In the genomic region with DNA sequence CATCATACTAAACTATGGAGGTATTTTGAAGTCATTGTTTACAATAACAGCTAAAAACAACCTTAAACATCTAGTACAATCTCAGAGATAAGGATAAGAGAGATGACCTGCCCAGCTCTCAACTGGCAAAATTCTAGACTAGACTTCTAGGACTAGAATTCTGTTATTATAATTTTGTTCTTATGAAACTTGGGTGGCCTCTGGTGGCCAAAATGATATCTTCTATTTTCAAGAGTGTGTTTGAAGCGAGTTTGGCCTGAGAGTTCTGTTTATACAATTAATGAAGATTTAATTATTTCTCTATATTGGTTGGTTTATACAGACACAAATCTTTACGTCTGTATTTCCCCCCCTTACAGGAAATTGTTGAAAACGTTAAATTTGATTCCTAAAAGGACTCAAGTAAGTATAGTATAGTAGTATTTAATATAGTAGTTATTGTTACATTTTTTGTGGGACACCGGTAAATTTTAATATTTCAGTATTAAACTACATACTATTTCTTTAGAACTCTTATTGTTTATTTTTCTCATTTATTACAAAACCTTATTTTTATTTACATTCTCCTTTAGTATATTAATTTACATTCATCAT, we compare ENCODE assay signal across 8 cellular contexts. TPM values are rescaled to one million over a fixed set of nuclear protein-coding genes. Genes with fewer than 3 reads are reported as not detected.
DNase-seq lines count a peak whose midpoint lies in the region; ATAC-seq lines count a peak whose summit lies in the region.

No MANE protein-coding gene starts in this region.

- DNase-seq in activated CD8-positive, alpha-beta memory T cell treated with anti-CD3 and anti-CD28 coated beads, Interleukin-2, amount 10 ng/mL, durations not matched to agents 7 days and 5 days: no peak
- no peak for DNase-seq in activated CD8-positive, alpha-beta memory T cell treated with anti-CD3 and anti-CD28 coated beads, Interleukin-2, amount 50 U/mL, for 4 hours
- peak; percentile 10 for DNase-seq in KG1 (lab: John Stamatoyannopoulos, UW)
- peak; percentile 33 for DNase-seq in RPMI7951 (ENCODE audit: low read depth)
- peak; percentile 24 to 55 (median 35) for DNase-seq in effector memory CD8-positive, alpha-beta T cell
- DNase-seq in middle frontal gyrus (ENCODE audit: extremely low spot score, low spot score): peak; percentile 62
- DNase-seq in GDM1 (lab: John Stamatoyannopoulos, UW): no peak

- CTCF ChIA-PET in activated CD8-positive, alpha-beta memory T cell treated with anti-CD3 and anti-CD28 coated beads, Interleukin-2, amount 10 ng/mL, durations not matched to agents 7 days and 5 days (lab: Charles Lee): interaction anchor here (0.6 to 1.8 kb wide), 12 partner anchors 9 to 307 kb away, joined by 3 to 5 read pairs (median 3); no protein-coding TSS in a partner anchor

- no peaks in the 10 kb centered on the region for H3K9me3 Mint-ChIP-seq in activated CD8-positive, alpha-beta memory T cell treated with anti-CD3 and anti-CD28 coated beads, Interleukin-2, amount 10 ng/mL, durations not matched to agents 7 days and 5 days (ENCODE audit: low read depth)
- H3K9me3 Mint-ChIP-seq in effector memory CD8-positive, alpha-beta T cell: no peaks in the 10 kb centered on the region

- H3K27ac Mint-ChIP-seq in activated CD8-positive, alpha-beta memory T cell treated with anti-CD3 and anti-CD28 coated beads, Interleukin-2, amount 10 ng/mL, durations not matched to agents 7 days and 5 days: no peak overlapping the region
- no peak overlapping the region for H3K27ac Mint-ChIP-seq in effector memory CD8-positive, alpha-beta T cell

- peak; percentile 53 for ATAC-seq in activated CD8-positive, alpha-beta memory T cell treated with anti-CD3 and anti-CD28 coated beads, Interleukin-2, amount 10 ng/mL, durations not matched to agents 7 days and 5 days
- ATAC-seq in GM21528 (IDR thresholded peaks at IDR 0.05; ENCODE audit: low FRiP score, unreplicated experiment): peak; percentile 67
- ATAC-seq in effector memory CD8-positive, alpha-beta T cell (replicated peaks): peak; percentile 72

- H3K4me3 Mint-ChIP-seq in activated CD8-positive, alpha-beta memory T cell treated with anti-CD3 and anti-CD28 coated beads, Interleukin-2, amount 10 ng/mL, durations not matched to agents 7 days and 5 days: no peak overlapping the region
- no peak overlapping the region for H3K4me3 Mint-ChIP-seq in effector memory CD8-positive, alpha-beta T cell

- no peaks in the 10 kb centered on the region for H3K27me3 Mint-ChIP-seq in activated CD8-positive, alpha-beta memory T cell treated with anti-CD3 and anti-CD28 coated beads, Interleukin-2, amount 10 ng/mL, durations not matched to agents 7 days and 5 days
- H3K27me3 Mint-ChIP-seq in effector memory CD8-positive, alpha-beta T cell: no peaks in the 10 kb centered on the region

- peaks cover 11% of the 10 kb centered on the region for H3K36me3 Mint-ChIP-seq in activated CD8-positive, alpha-beta memory T cell treated with anti-CD3 and anti-CD28 coated beads, Interleukin-2, amount 10 ng/mL, durations not matched to agents 7 days and 5 days
- H3K36me3 Mint-ChIP-seq in effector memory CD8-positive, alpha-beta T cell (ENCODE audit: insufficient read depth): peaks cover 35% of the 10 kb centered on the region

- peaks cover 56% of the 10 kb centered on the region for H3K4me1 Mint-ChIP-seq in activated CD8-positive, alpha-beta memory T cell treated with anti-CD3 and anti-CD28 coated beads, Interleukin-2, amount 10 ng/mL, durations not matched to agents 7 days and 5 days
- peaks cover 37 to 49% of the 10 kb centered on the region in 2 donors for H3K4me1 Mint-ChIP-seq in effector memory CD8-positive, alpha-beta T cell (ENCODE audit: low read depth in 2 of 2)

RNA-seq across cellular contexts. Expression of gene PPHLN1, which starts 6.4 kb away (rescaled TPM):
- total RNA-seq in activated CD8-positive, alpha-beta memory T cell treated with anti-CD3 and anti-CD28 coated beads, Interleukin-2, amount 10 ng/mL, durations not matched to agents 7 days and 5 days: 10 to 100 TPM; 84.1 to 86.1 TPM
- total RNA-seq in RPMI7951 (2014; rRNA removed; shearing (Covaris generic)): 58.3 and 58.8 TPM in 2 replicates

RNA-seq across cellular contexts. Expression of gene ZCRB1, which starts 6.5 kb away (rescaled TPM):
- total RNA-seq in activated CD8-positive, alpha-beta memory T cell treated with anti-CD3 and anti-CD28 coated beads, Interleukin-2, amount 10 ng/mL, durations not matched to agents 7 days and 5 days: 10 to 100 TPM; 55.9 to 62.8 TPM
- 35.1 and 52.3 TPM in 2 replicates for total RNA-seq in RPMI7951 (2014; rRNA removed; shearing (Covaris generic))

Comparison
In these comparisons a context has a peak if more than half of its experiments do, and no peak if none do; other contexts are left out.
1. DNase-seq: peak in KG1 (single experiment), RPMI7951 (single experiment), effector memory CD8-positive, alpha-beta T cell (3 of 3) and middle frontal gyrus (single experiment); none in activated CD8-positive, alpha-beta memory T cell treated with anti-CD3 and anti-CD28 coated beads, Interleukin-2, amount 10 ng/mL, durations not matched to agents 7 days and 5 days (single experiment), activated CD8-positive, alpha-beta memory T cell treated with anti-CD3 and anti-CD28 coated beads, Interleukin-2, amount 50 U/mL, for 4 hours (single experiment) and GDM1 (single experiment).
2. Peak in every context shown above with its lines, with median percentiles within 50 percentile points of each other: ATAC-seq.